In genomic region chr10:79275105-79275430, GRCh38 we compare ENCODE assay signal across 13 cellular contexts.
DNase-seq lines count a peak whose midpoint lies in the region; ATAC-seq and TF ChIP-seq lines count a peak whose summit lies in the region.
"Had no signal": no experiment of that assay in that cellular context is flagged by ENCODE, and none has a peak within 500 bp of the region (broad histone marks: within the 10 kb centered on the region; RNA-seq: fewer than 3 reads in every experiment).

No MANE protein-coding gene starts in this region.

- H3K27me3 ChIP-seq in heart right ventricle = no peaks in the 10 kb centered on the region
- no peaks in the 10 kb centered on the region for H3K27me3 ChIP-seq in upper lobe of right lung

- H3K4me3 ChIP-seq in heart right ventricle (no peak overlapping the region), upper lobe of right lung (no peak overlapping the region)

- no peak for DNase-seq in heart right ventricle
- DNase-seq in left cardiac atrium = no peak
- DNase-seq in glutamatergic neuron = no peak
- DNase-seq in sciatic nerve (ENCODE audit: low spot score) = no peak
- DNase-seq in upper lobe of right lung = no peak
- no peak for DNase-seq in stimulated activated naive CD8-positive, alpha-beta T cell treated with anti-CD3 and anti-CD28 coated beads, Interleukin-15, amount 100 ng/mL, for 72 hours
- DNase-seq in SW480 (ENCODE audit: low spot score) = no peak
- no peak for DNase-seq in NCI-H2081 (lab: John Stamatoyannopoulos, UW)
- DNase-seq: activated T-cell treated with anti-CD3 and anti-CD28 coated beads for 4 hours, COR-L47, cortex of kidney, T-cell had no signal

- no peaks in the 10 kb centered on the region for H3K36me3 Mint-ChIP-seq in glutamatergic neuron (ENCODE audit: unreplicated experiment)

- H3K9me3 Mint-ChIP-seq in glutamatergic neuron (ENCODE audit: unreplicated experiment) = peaks cover 44% of the 10 kb centered on the region
- no peaks in the 10 kb centered on the region for H3K9me3 Mint-ChIP-seq in stimulated activated naive CD8-positive, alpha-beta T cell treated with anti-CD3 and anti-CD28 coated beads, Interleukin-15, amount 100 ng/mL, for 72 hours
- H3K9me3 Mint-ChIP-seq: T-cell had no signal

- H3K27ac Mint-ChIP-seq in glutamatergic neuron (ENCODE audit: unreplicated experiment) = peak overlapping the region; percentile 73
- H3K27ac Mint-ChIP-seq in stimulated activated naive CD8-positive, alpha-beta T cell treated with anti-CD3 and anti-CD28 coated beads, Interleukin-15, amount 100 ng/mL, for 72 hours = no peak overlapping the region
- H3K27ac Mint-ChIP-seq: activated naive CD8-positive, alpha-beta T cell; T-cell had no signal

- H3K36me3 ChIP-seq in heart right ventricle = peaks cover 0 to 55% (median 18%) of the 10 kb centered on the region in 9 donors
- H3K36me3 ChIP-seq in upper lobe of right lung = peaks cover 21% of the 10 kb centered on the region

- intact Hi-C loops in heart right ventricle (cut with DNase I) (loop anchor here in 3 of 10 donors (2.0 to 5.0 kb wide), 2 partner anchors 52 to 53 kb away; no protein-coding TSS in a partner anchor), left cardiac atrium (cut with DNase I) (loop anchor here in 1 of 2 donors (10.0 kb wide), 1 partner anchor 50 kb away; no protein-coding TSS in a partner anchor), sciatic nerve (cut with DNase I) (no loop called here), upper lobe of right lung (cut with DNase I) (no loop called here)

- H3K9me3 ChIP-seq in heart right ventricle (no peaks in the 10 kb centered on the region), upper lobe of right lung (no peaks in the 10 kb centered on the region)

- H3K4me3 Mint-ChIP-seq in glutamatergic neuron (ENCODE audit: unreplicated experiment) = no peak overlapping the region
- no peak overlapping the region for H3K4me3 Mint-ChIP-seq in stimulated activated naive CD8-positive, alpha-beta T cell treated with anti-CD3 and anti-CD28 coated beads, Interleukin-15, amount 100 ng/mL, for 72 hours
- H3K4me3 Mint-ChIP-seq: activated naive CD8-positive, alpha-beta T cell; T-cell had no signal

- peaks cover 49% of the 10 kb centered on the region for H3K27me3 Mint-ChIP-seq in glutamatergic neuron (ENCODE audit: unreplicated experiment)
- no peaks in the 10 kb centered on the region for H3K27me3 Mint-ChIP-seq in stimulated activated naive CD8-positive, alpha-beta T cell treated with anti-CD3 and anti-CD28 coated beads, Interleukin-15, amount 100 ng/mL, for 72 hours
- H3K27me3 Mint-ChIP-seq: activated naive CD8-positive, alpha-beta T cell; T-cell had no signal

- ATAC-seq in heart right ventricle (no peak), left cardiac atrium (no peak), sciatic nerve (peak; percentile 43), upper lobe of right lung (no peak)
- ATAC-seq in stimulated activated naive CD8-positive, alpha-beta T cell treated with anti-CD3 and anti-CD28 coated beads, Interleukin-15, amount 100 ng/mL, for 72 hours = no peak
- ATAC-seq: T-cell had no signal

- H3K27ac ChIP-seq in heart right ventricle = peak overlapping the region; percentile 67 to 93 (median 87)
- peak overlapping the region; percentile 77 for H3K27ac ChIP-seq in upper lobe of right lung

- 20 to 40% methylated on average over 3 of the region's 3 CpGs for WGBS in heart right ventricle, 2 donors

- TF ChIP-seq CTCF in heart right ventricle (IDR thresholded peaks at IDR 0.05) (no peak), glutamatergic neuron (IDR thresholded peaks at IDR 0.05; ENCODE audit: partially characterized antibody, unreplicated experiment) (no peak), upper lobe of right lung (IDR thresholded peaks at IDR 0.05) (no peak)

- H3K4me1 ChIP-seq in heart right ventricle (peaks cover 46 to 84% (median 74%) of the 10 kb centered on the region in 9 donors), upper lobe of right lung (peaks cover 49% of the 10 kb centered on the region)

- H3K4me1 Mint-ChIP-seq in glutamatergic neuron (ENCODE audit: low read depth, unreplicated experiment) = peaks cover 64% of the 10 kb centered on the region
- H3K4me1 Mint-ChIP-seq in stimulated activated naive CD8-positive, alpha-beta T cell treated with anti-CD3 and anti-CD28 coated beads, Interleukin-15, amount 100 ng/mL, for 72 hours = no peaks in the 10 kb centered on the region
